ENCODE assay signal across 10 cellular contexts in genomic region chr2:142874293-142874814, GRCh38. TPM values are rescaled to one million over a fixed set of nuclear protein-coding genes. Genes with fewer than 3 reads are reported as not detected.
A peak's percentile ranks its signal among the peaks of the same experiment; 100 is the strongest.
DNase-seq lines count a peak whose midpoint lies in the region; ATAC-seq and TF ChIP-seq lines count a peak whose summit lies in the region.
"Had no signal": no experiment of that assay in that cellular context is flagged by ENCODE, and none has a peak within 500 bp of the region (broad histone marks: within the 10 kb centered on the region; RNA-seq: fewer than 3 reads in every experiment).

No MANE protein-coding gene starts in this region.

- no peak overlapping the region for H2AFZ ChIP-seq in MM.1S (ENCODE audit: low read length)

- H3K36me3 Mint-ChIP-seq in activated T-helper 1 cell treated with anti-CD3 and anti-CD28 coated beads, Interleukin-12 subunit alpha, Interleukin-12 subunit beta, Interleukin-2, Interleukin-4 antibody, amounts not matched to agents 30 ng/mL and 10 ng/mL and 1 ng/mL, durations not matched to agents 14 hours and 24 hours and 36 hours (ENCODE audit: low read depth), result no peaks in the 10 kb centered on the region

- H3K27me3 Mint-ChIP-seq in activated T-helper 1 cell treated with anti-CD3 and anti-CD28 coated beads, Interleukin-12 subunit alpha, Interleukin-12 subunit beta, Interleukin-2, Interleukin-4 antibody, amounts not matched to agents 30 ng/mL and 10 ng/mL and 1 ng/mL, durations not matched to agents 14 hours and 24 hours and 36 hours (ENCODE audit: insufficient read depth), result no peaks in the 10 kb centered on the region
- H3K27me3 Mint-ChIP-seq: activated CD4-positive, alpha-beta T cell treated with anti-CD3 and anti-CD28 coated beads, Interleukin-2, amount 10 ng/mL, durations not matched to agents 7 days and 5 days had no signal

- H3K36me3 ChIP-seq in right atrium auricular region (no peaks in the 10 kb centered on the region), MM.1S (replicated peaks; ENCODE audit: insufficient read depth, low read length) (no peaks in the 10 kb centered on the region)

- H3K9ac ChIP-seq in MM.1S (ENCODE audit: low read length), result no peak overlapping the region

- H3K9me2 ChIP-seq in MM.1S (replicated peaks; ENCODE audit: insufficient read depth, low read length), result no peaks in the 10 kb centered on the region

- H3K4me2 ChIP-seq in MM.1S (ENCODE audit: low read depth, low read length), result no peak overlapping the region

- H3K9me3 ChIP-seq in right atrium auricular region (no peaks in the 10 kb centered on the region), MM.1S (replicated peaks; ENCODE audit: insufficient read depth, low read length) (no peaks in the 10 kb centered on the region)

- peak overlapping the region; percentile 37 for H3K27ac Mint-ChIP-seq in activated T-helper 1 cell treated with anti-CD3 and anti-CD28 coated beads, Interleukin-12 subunit alpha, Interleukin-12 subunit beta, Interleukin-2, Interleukin-4 antibody, amounts not matched to agents 30 ng/mL and 10 ng/mL and 1 ng/mL, durations not matched to agents 14 hours and 24 hours and 36 hours
- H3K27ac Mint-ChIP-seq: activated CD4-positive, alpha-beta T cell treated with anti-CD3 and anti-CD28 coated beads, Interleukin-2, amount 10 ng/mL, durations not matched to agents 7 days and 5 days had no signal

- no peak overlapping the region for H3K4me3 Mint-ChIP-seq in activated T-helper 1 cell treated with anti-CD3 and anti-CD28 coated beads, Interleukin-12 subunit alpha, Interleukin-12 subunit beta, Interleukin-2, Interleukin-4 antibody, amounts not matched to agents 30 ng/mL and 10 ng/mL and 1 ng/mL, durations not matched to agents 14 hours and 24 hours and 36 hours
- H3K4me3 Mint-ChIP-seq: activated CD4-positive, alpha-beta T cell treated with anti-CD3 and anti-CD28 coated beads, Interleukin-2, amount 10 ng/mL, durations not matched to agents 7 days and 5 days had no signal

- H3K27ac ChIP-seq in right atrium auricular region, result peak overlapping the region in 1 of 2 donors; percentile 8
- no peak overlapping the region for H3K27ac ChIP-seq in MM.1S (ENCODE audit: low read length)
- H3K27ac ChIP-seq: HL-60 had no signal

- peak; percentile 28 for ATAC-seq in Right ventricle myocardium inferior

- H3K27me3 ChIP-seq in right atrium auricular region (no peaks in the 10 kb centered on the region), MM.1S (replicated peaks; ENCODE audit: insufficient read depth, low read length) (no peaks in the 10 kb centered on the region)

- no peaks in the 10 kb centered on the region for H3K9me3 Mint-ChIP-seq in activated T-helper 1 cell treated with anti-CD3 and anti-CD28 coated beads, Interleukin-12 subunit alpha, Interleukin-12 subunit beta, Interleukin-2, Interleukin-4 antibody, amounts not matched to agents 30 ng/mL and 10 ng/mL and 1 ng/mL, durations not matched to agents 14 hours and 24 hours and 36 hours
- H3K9me3 Mint-ChIP-seq: activated CD4-positive, alpha-beta T cell treated with anti-CD3 and anti-CD28 coated beads, Interleukin-2, amount 10 ng/mL, durations not matched to agents 7 days and 5 days had no signal

- no peaks in the 10 kb centered on the region for H3K4me1 ChIP-seq in right atrium auricular region
- no peaks in the 10 kb centered on the region for H3K4me1 ChIP-seq in MM.1S (ENCODE audit: low read length)

- intact Hi-C loops in Right ventricle myocardium inferior (cut with DNase I), result no loop called here
- intact Hi-C loops in activated T-helper 1 cell treated with anti-CD3 and anti-CD28 coated beads, Interleukin-12 subunit alpha, Interleukin-12 subunit beta, Interleukin-2, Interleukin-4 antibody, amounts not matched to agents 30 ng/mL and 10 ng/mL and 1 ng/mL, durations not matched to agents 14 hours and 24 hours and 36 hours (cut with micrococcal nuclease), result no loop called here

- no peaks in the 10 kb centered on the region for H3F3A ChIP-seq in MM.1S (ENCODE audit: insufficient read depth, low read length)

- H3K4me1 Mint-ChIP-seq in activated T-helper 1 cell treated with anti-CD3 and anti-CD28 coated beads, Interleukin-12 subunit alpha, Interleukin-12 subunit beta, Interleukin-2, Interleukin-4 antibody, amounts not matched to agents 30 ng/mL and 10 ng/mL and 1 ng/mL, durations not matched to agents 14 hours and 24 hours and 36 hours (ENCODE audit: low read depth), result no peaks in the 10 kb centered on the region
- H3K4me1 Mint-ChIP-seq: activated CD4-positive, alpha-beta T cell treated with anti-CD3 and anti-CD28 coated beads, Interleukin-2, amount 10 ng/mL, durations not matched to agents 7 days and 5 days had no signal

- no peak for DNase-seq in Right ventricle myocardium inferior (ENCODE audit: missing footprints)
- DNase-seq in right atrium auricular region (ENCODE audit: low spot score), result no peak
- no peak for DNase-seq in activated T-helper 1 cell treated with anti-CD3 and anti-CD28 coated beads, Interleukin-12 subunit alpha, Interleukin-12 subunit beta, Interleukin-2, Interleukin-4 antibody, amounts not matched to agents 30 ng/mL and 10 ng/mL and 1 ng/mL, durations not matched to agents 14 hours and 24 hours and 36 hours (ENCODE audit: low spot score)
- peak; percentile 90 for DNase-seq in kidney tubule cell (ENCODE audit: low spot score)
- peak; percentile 61 for DNase-seq in ureter (ENCODE audit: low spot score)
- no peak for DNase-seq in MM.1S
- DNase-seq in NK-92 (lab: John Stamatoyannopoulos, UW; ENCODE audit: unreplicated experiment), result no peak
- no peak for DNase-seq in globus pallidus (ENCODE audit: low spot score)
- DNase-seq: activated CD4-positive, alpha-beta T cell treated with anti-CD3 and anti-CD28 coated beads, Interleukin-2, amount 10 ng/mL, durations not matched to agents 7 days and 5 days had no signal

- no peak for TF ChIP-seq CTCF in right atrium auricular region (IDR thresholded peaks at IDR 0.05)
- no peak for TF ChIP-seq CTCF in MM.1S (IDR thresholded peaks at IDR 0.05; ENCODE audit: low read length)

- H4K20me1 ChIP-seq in MM.1S (ENCODE audit: insufficient read depth, low read length), result no peaks in the 10 kb centered on the region

- H3K79me2 ChIP-seq in MM.1S (ENCODE audit: low read length), result no peaks in the 10 kb centered on the region

- H3K4me3 ChIP-seq in right atrium auricular region (no peak overlapping the region), MM.1S (ENCODE audit: low read length) (no peak overlapping the region)

RNA-seq across cellular contexts. Expression of gene KYNU, which starts 3.1 kb away (rescaled TPM):
- total RNA-seq in Right ventricle myocardium inferior, result 1.1 TPM
- total RNA-seq in right atrium auricular region, result under 1 TPM; 0.52 to 0.94 TPM
- total RNA-seq in activated T-helper 1 cell treated with anti-CD3 and anti-CD28 coated beads, Interleukin-12 subunit alpha, Interleukin-12 subunit beta, Interleukin-2, Interleukin-4 antibody, amounts not matched to agents 30 ng/mL and 10 ng/mL and 1 ng/mL, durations not matched to agents 14 hours and 24 hours and 36 hours, result not detected in 2 replicates
- total RNA-seq in ureter, result 18.7 TPM
- total RNA-seq: activated CD4-positive, alpha-beta T cell treated with anti-CD3 and anti-CD28 coated beads, Interleukin-2, amount 10 ng/mL, durations not matched to agents 7 days and 5 days had no signal

Comparison
In these comparisons a context has a peak if more than half of its experiments do, and no peak if none do; other contexts are left out.
1. DNase-seq: peak in kidney tubule cell (single experiment) and ureter (single experiment); none in Right ventricle myocardium inferior (single experiment), right atrium auricular region (single experiment), activated T-helper 1 cell treated with anti-CD3 and anti-CD28 coated beads, Interleukin-12 subunit alpha, Interleukin-12 subunit beta, Interleukin-2, Interleukin-4 antibody, amounts not matched to agents 30 ng/mL and 10 ng/mL and 1 ng/mL, durations not matched to agents 14 hours and 24 hours and 36 hours (single experiment), MM.1S (single experiment), NK-92 (single experiment) and globus pallidus (single experiment).